Comparison of ENCODE assay signal across 1 cellular context in the genomic region with DNA sequence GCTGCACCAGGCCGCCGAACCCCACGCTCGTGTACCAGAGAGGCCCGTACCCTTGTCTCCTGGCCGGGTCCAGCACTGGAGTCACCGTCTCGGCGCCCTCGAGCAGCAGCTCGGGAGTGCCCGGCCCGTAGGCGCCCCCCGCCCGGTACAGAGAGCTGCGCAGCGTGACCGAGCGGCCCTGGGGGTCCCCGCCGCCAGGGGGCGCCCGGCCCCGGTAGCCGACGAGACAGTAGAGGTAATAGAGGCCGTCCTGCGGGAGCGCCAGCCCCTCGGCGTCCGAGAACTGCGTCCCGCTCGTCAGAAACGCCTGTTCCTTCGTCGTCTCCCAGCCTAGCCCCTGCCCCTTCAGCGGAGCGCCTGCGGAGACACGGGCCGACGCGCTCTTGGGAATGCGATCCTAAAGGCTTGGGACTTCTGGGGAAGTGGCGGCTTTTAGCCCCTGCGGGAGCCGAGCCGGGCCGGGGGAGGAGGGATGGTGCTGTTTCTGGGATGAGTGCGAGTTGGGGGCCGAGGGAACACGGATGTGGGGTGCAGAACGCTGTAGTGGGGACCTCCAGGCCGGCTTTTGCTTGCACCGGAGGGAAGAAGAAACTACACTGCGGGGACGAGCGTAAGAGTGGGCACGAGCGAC.
TF ChIP-seq lines count a peak whose summit lies in the region.

No MANE protein-coding gene starts in this region.

TF ChIP-seq in endothelial cell of umbilical vein, 7 proteins besides CTCF, POLR2A, EP300 and RAD21:
- TF ChIP-seq FOS (IDR thresholded peaks at IDR 0.05; ENCODE audit: borderline replicate concordance, insufficient read depth, low read length) (no peak), POLR2AphosphoS5 (IDR thresholded peaks at IDR 0.05; ENCODE audit: insufficient read depth, low read depth, low read length) (peak; percentile 86)
